ENCODE assay signal across 3 cellular contexts in genomic region chr2:216366777-216367465, GRCh38.
A peak's percentile ranks its signal among the peaks of the same experiment; 100 is the strongest.
TF ChIP-seq lines count a peak whose summit lies in the region.

No MANE protein-coding gene starts in this region.

TF ChIP-seq in SK-N-SH, 30 proteins besides CTCF, POLR2A, EP300 and RAD21:
- TF ChIP-seq TAF1 (IDR thresholded peaks at IDR 0.05; ENCODE audit: borderline replicate concordance, low read depth, low read length) (no peak), IRF3 (IDR thresholded peaks at IDR 0.05; ENCODE audit: low read depth, low read length) (no peak), CHD2 (IDR thresholded peaks at IDR 0.05; ENCODE audit: low read length, partially characterized antibody) (no peak), POLR2AphosphoS5 (IDR thresholded peaks at IDR 0.05; ENCODE audit: low read depth, low read length) (no peak), SIN3A (IDR thresholded peaks at IDR 0.05; ENCODE audit: borderline replicate concordance, low read depth, low read length) (0 out of 2 replicates have a peak, but pooled peaks have one; percentile 47), REST (IDR thresholded peaks at IDR 0.05; ENCODE audit: low read depth, low read length) (peak; percentile 95), RFX5 (IDR thresholded peaks at IDR 0.05; ENCODE audit: low read length) (no peak), RCOR1 (IDR thresholded peaks at IDR 0.05; ENCODE audit: low read length) (no peak), PBX3 (IDR thresholded peaks at IDR 0.05) (no peak), MAX (IDR thresholded peaks at IDR 0.05; ENCODE audit: low read depth) (peak; percentile 31; the same call in 1 of the 2 replicates)

TF ChIP-seq in H1, 55 proteins besides CTCF, POLR2A, EP300 and RAD21:
- TF ChIP-seq PHF8 (conservative IDR thresholded peaks at IDR 0.05; ENCODE audit: low read depth, low read length) (no peak), JUN (IDR thresholded peaks at IDR 0.05; ENCODE audit: low read depth, low read length) (no peak), EGR1 (IDR thresholded peaks at IDR 0.05; ENCODE audit: borderline replicate concordance, low read depth, low read length) (peak; percentile 73)

TF ChIP-seq in liver, 16 proteins besides CTCF, POLR2A, EP300 and RAD21:
- TF ChIP-seq SP1 (IDR thresholded peaks at IDR 0.05), result no peak
- TF ChIP-seq ZBTB33 (IDR thresholded peaks at IDR 0.05), result no peak
- TF ChIP-seq HNF4G (IDR thresholded peaks at IDR 0.05), result no peak
- TF ChIP-seq RXRA (IDR thresholded peaks at IDR 0.05), result no peak
- TF ChIP-seq REST (IDR thresholded peaks at IDR 0.05), result peak; percentile 96
- peak; percentile 73 for TF ChIP-seq HNF4A (conservative IDR thresholded peaks at IDR 0.05)
TF ChIP-seq in liver: peak in this region for 2.
